ENCODE assay signal across 8 cellular contexts in genomic region chr9:15510789-15511575, GRCh38. TPM values are rescaled to one million over a fixed set of nuclear protein-coding genes. Genes with fewer than 3 reads are reported as not detected.
DNase-seq lines count a peak whose midpoint lies in the region; ATAC-seq and TF ChIP-seq lines count a peak whose summit lies in the region.

PSIP1 (minus strand) TSS chr9:15510970; CDS start chr9:15510188, 782 bp downstream.

- H3K27me3 ChIP-seq in right lobe of liver, result no peaks in the 10 kb centered on the region

- peaks cover 0 to 9% (median 0%) of the 10 kb centered on the region in 4 donors for H3K4me1 ChIP-seq in right lobe of liver

- ATAC-seq in GM19395 (IDR thresholded peaks at IDR 0.05; ENCODE audit: unreplicated experiment) (peak; percentile 87), HG03558 (IDR thresholded peaks at IDR 0.05; ENCODE audit: extremely low read depth, unreplicated experiment) (peak; percentile 63), right lobe of liver (peak; percentile 95)

- H3K4me3 ChIP-seq in right lobe of liver, result peak within 1 kb of the TSS; percentile 84 to 97 (median 93)

- intact Hi-C loops in right lobe of liver (cut with DNase I), result no loop called here

- peak; percentile 70 for TF ChIP-seq POLR2A in right lobe of liver (IDR thresholded peaks at IDR 0.05)

- peaks cover 0 to 14% (median 0%) of the 10 kb centered on the region in 4 donors for H3K36me3 ChIP-seq in right lobe of liver

- DNase-seq in NCI-H748 (lab: John Stamatoyannopoulos, UW; ENCODE audit: unreplicated experiment), result peak; percentile 95
- peak; percentile 75 to 76 for DNase-seq in activated CD4-positive, alpha-beta T cell treated with anti-CD3 and anti-CD28 coated beads, Interleukin-2, amount 50 U/mL, for 4 hours
- peak; percentile 54 to 83 for DNase-seq in dermis microvascular lymphatic vessel endothelial cell (ENCODE audit: low read depth in 2 of 2)
- peak; percentile 75 to 83 (median 81) for DNase-seq in right lobe of liver
- DNase-seq in stimulated activated CD4-positive, alpha-beta T cell treated with anti-CD3 and anti-CD28 coated beads, Interleukin-4, amount 100 ng/mL, for 24 hours, result peak; percentile 87

- TF ChIP-seq CTCF in C4-2B (conservative IDR thresholded peaks at IDR 0.05), result no peak
- TF ChIP-seq CTCF in right lobe of liver (IDR thresholded peaks at IDR 0.05), result peak in 1 of 4 donors; percentile 38

- WGBS in right lobe of liver (ENCODE audit: insufficient coverage, low coverage, low lambda C conversion rate, missing lambda C conversion rate), result under 1% methylated on average over 24 of the region's 72 CpGs

- H3K27ac ChIP-seq in C4-2B, result peak within 1 kb of the TSS; percentile 89
- H3K27ac ChIP-seq in right lobe of liver, result peak within 1 kb of the TSS; percentile 82 to 90 (median 83)

- no peaks in the 10 kb centered on the region for H3K9me3 ChIP-seq in right lobe of liver

RNA-seq across cellular contexts. Expression of gene PSIP1, which starts in this region (rescaled TPM):
- 21.9 and 29.9 TPM in 2 replicates for total RNA-seq in dermis microvascular lymphatic vessel endothelial cell
- total RNA-seq in right lobe of liver, result 10 to 100 TPM in 5 of 6 experiments, 1 to 10 TPM in 1; 8.4 to 19.0 (median 12.0) TPM

Comparison
In these comparisons a context has a peak if more than half of its experiments do, and no peak if none do; other contexts are left out.
1. Peak in every context shown above with its lines: DNase-seq, ATAC-seq, H3K4me3 ChIP-seq and H3K27ac ChIP-seq.